1 cellular context compared by ENCODE assay signal in the genomic region with DNA sequence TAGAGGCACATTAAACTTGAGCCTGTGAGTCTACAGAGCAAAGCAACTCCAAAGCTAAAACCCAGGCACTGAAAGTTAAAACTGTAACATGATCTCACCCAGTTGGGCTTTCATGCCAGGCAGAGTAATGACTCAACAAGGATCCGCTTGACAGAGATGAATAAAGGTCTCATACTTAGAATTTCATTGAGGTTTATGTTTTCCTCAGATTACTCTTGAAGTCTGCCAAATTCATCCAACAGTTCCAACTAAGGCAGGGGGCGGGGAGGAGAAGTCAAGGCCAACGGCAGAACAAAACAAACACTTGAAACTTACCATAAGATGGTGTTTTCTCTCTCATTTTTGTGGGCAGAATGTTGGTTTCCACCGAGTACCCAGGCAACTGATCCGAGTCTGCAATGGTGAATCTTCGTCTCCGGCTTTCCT.
TF ChIP-seq lines count a peak whose summit lies in the region.

No MANE protein-coding gene starts in this region.

TF ChIP-seq in HEK293, 187 proteins besides CTCF, POLR2A, EP300 and RAD21 (continued from another document):
- TF ChIP-seq, protein P1, sequence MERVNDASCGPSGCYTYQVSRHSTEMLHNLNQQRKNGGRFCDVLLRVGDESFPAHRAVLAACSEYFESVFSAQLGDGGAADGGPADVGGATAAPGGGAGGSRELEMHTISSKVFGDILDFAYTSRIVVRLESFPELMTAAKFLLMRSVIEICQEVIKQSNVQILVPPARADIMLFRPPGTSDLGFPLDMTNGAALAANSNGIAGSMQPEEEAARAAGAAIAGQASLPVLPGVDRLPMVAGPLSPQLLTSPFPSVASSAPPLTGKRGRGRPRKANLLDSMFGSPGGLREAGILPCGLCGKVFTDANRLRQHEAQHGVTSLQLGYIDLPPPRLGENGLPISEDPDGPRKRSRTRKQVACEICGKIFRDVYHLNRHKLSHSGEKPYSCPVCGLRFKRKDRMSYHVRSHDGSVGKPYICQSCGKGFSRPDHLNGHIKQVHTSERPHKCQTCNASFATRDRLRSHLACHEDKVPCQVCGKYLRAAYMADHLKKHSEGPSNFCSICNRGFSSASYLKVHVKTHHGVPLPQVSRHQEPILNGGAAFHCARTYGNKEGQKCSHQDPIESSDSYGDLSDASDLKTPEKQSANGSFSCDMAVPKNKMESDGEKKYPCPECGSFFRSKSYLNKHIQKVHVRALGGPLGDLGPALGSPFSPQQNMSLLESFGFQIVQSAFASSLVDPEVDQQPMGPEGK (tag by site-specific recombination; IDR thresholded peaks at IDR 0.05): no peak
- TF ChIP-seq ZBTB21 (tag by site-specific recombination; IDR thresholded peaks at IDR 0.05) (no peak), SCRT2 (tag by site-specific recombination; IDR thresholded peaks at IDR 0.05) (peak; percentile 53; the same call in 1 of the 2 replicates), ZNF776 (tag by site-specific recombination; IDR thresholded peaks at IDR 0.05; ENCODE audit: borderline replicate concordance) (no peak), ZNF133 (tag by site-specific recombination; IDR thresholded peaks at IDR 0.05) (no peak), ZNF514 (tag by site-specific recombination; IDR thresholded peaks at IDR 0.05) (no peak), ZNF391 (tag by site-specific recombination; IDR thresholded peaks at IDR 0.05; ENCODE audit: borderline replicate concordance, low read depth) (no peak), ZNF791 (tag by site-specific recombination; IDR thresholded peaks at IDR 0.05) (no peak), SALL2 (tag by site-specific recombination; IDR thresholded peaks at IDR 0.05; ENCODE audit: borderline replicate concordance) (no peak), YY1 (tag by site-specific recombination; IDR thresholded peaks at IDR 0.05) (no peak), ZNF292 (tag by site-specific recombination; IDR thresholded peaks at IDR 0.05; ENCODE audit: borderline replicate concordance, low read depth) (no peak), MYNN (tag by site-specific recombination; IDR thresholded peaks at IDR 0.05; ENCODE audit: borderline replicate concordance) (peak; percentile 68; the same call in 1 of the 2 replicates), ZNF677 (tag by site-specific recombination; IDR thresholded peaks at IDR 0.05) (no peak), ZNF324 (tag by site-specific recombination; IDR thresholded peaks at IDR 0.05) (peak; percentile 19; the same call in 1 of the 2 replicates), ZNF76 (tag by site-specific recombination; IDR thresholded peaks at IDR 0.05; ENCODE audit: borderline replicate concordance, low read depth) (no peak), ZNF596 (tag by site-specific recombination; IDR thresholded peaks at IDR 0.05) (0 out of 2 replicates have a peak, but pooled peaks have one; percentile 16), ZNF600 (tag by site-specific recombination; IDR thresholded peaks at IDR 0.05) (peak; percentile 50; the same call in 1 of the 2 replicates), KLF16 (tag by site-specific recombination; IDR thresholded peaks at IDR 0.05) (no peak), OSR2 (tag by site-specific recombination; IDR thresholded peaks at IDR 0.05) (no peak), ZNF155 (tag by site-specific recombination; IDR thresholded peaks at IDR 0.05) (no peak), MEIS1 (CRISPR knock-in tag; IDR thresholded peaks at IDR 0.05; ENCODE audit: borderline replicate concordance) (no peak)
- TF ChIP-seq, protein P2, sequence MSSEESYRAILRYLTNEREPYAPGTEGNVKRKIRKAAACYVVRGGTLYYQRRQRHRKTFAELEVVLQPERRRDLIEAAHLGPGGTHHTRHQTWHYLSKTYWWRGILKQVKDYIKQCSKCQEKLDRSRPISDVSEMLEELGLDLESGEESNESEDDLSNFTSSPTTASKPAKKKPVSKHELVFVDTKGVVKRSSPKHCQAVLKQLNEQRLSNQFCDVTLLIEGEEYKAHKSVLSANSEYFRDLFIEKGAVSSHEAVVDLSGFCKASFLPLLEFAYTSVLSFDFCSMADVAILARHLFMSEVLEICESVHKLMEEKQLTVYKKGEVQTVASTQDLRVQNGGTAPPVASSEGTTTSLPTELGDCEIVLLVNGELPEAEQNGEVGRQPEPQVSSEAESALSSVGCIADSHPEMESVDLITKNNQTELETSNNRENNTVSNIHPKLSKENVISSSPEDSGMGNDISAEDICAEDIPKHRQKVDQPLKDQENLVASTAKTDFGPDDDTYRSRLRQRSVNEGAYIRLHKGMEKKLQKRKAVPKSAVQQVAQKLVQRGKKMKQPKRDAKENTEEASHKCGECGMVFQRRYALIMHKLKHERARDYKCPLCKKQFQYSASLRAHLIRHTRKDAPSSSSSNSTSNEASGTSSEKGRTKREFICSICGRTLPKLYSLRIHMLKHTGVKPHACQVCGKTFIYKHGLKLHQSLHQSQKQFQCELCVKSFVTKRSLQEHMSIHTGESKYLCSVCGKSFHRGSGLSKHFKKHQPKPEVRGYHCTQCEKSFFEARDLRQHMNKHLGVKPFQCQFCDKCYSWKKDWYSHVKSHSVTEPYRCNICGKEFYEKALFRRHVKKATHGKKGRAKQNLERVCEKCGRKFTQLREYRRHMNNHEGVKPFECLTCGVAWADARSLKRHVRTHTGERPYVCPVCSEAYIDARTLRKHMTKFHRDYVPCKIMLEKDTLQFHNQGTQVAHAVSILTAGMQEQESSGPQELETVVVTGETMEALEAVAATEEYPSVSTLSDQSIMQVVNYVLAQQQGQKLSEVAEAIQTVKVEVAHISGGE (tag by site-specific recombination; conservative IDR thresholded peaks at IDR 0.05; ENCODE audit: low read depth): no peak
- TF ChIP-seq, protein P3, sequence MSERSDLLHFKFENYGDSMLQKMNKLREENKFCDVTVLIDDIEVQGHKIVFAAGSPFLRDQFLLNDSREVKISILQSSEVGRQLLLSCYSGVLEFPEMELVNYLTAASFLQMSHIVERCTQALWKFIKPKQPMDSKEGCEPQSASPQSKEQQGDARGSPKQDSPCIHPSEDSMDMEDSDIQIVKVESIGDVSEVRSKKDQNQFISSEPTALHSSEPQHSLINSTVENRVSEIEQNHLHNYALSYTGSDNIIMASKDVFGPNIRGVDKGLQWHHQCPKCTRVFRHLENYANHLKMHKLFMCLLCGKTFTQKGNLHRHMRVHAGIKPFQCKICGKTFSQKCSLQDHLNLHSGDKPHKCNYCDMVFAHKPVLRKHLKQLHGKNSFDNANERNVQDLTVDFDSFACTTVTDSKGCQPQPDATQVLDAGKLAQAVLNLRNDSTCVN (tag by site-specific recombination; optimal IDR thresholded peaks at IDR 0.05): no peak
- TF ChIP-seq, protein P4, sequence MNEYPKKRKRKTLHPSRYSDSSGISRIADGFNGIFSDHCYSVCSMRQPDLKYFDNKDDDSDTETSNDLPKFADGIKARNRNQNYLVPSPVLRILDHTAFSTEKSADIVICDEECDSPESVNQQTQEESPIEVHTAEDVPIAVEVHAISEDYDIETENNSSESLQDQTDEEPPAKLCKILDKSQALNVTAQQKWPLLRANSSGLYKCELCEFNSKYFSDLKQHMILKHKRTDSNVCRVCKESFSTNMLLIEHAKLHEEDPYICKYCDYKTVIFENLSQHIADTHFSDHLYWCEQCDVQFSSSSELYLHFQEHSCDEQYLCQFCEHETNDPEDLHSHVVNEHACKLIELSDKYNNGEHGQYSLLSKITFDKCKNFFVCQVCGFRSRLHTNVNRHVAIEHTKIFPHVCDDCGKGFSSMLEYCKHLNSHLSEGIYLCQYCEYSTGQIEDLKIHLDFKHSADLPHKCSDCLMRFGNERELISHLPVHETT (tag by site-specific recombination; IDR thresholded peaks at IDR 0.05): no peak
TF ChIP-seq in HEK293: peak in this region for 33.
